In genomic region chr7:142553216-142553615, GRCh38 we compare ENCODE assay signal across 19 cellular contexts.
DNase-seq lines count a peak whose midpoint lies in the region; ATAC-seq, FAIRE-seq and TF ChIP-seq lines count a peak whose summit lies in the region.
"Had no signal": no experiment of that assay in that cellular context is flagged by ENCODE, and none has a peak within 500 bp of the region (broad histone marks: within the 10 kb centered on the region; RNA-seq: fewer than 3 reads in every experiment).

No MANE protein-coding gene starts in this region.

- H3K36me3 ChIP-seq in DND-41 (ENCODE audit: insufficient read depth, low read length) = no peaks in the 10 kb centered on the region
- no peaks in the 10 kb centered on the region for H3K36me3 ChIP-seq in IMR-90 (ENCODE audit: control insufficient read depth, insufficient read depth, low read length)
- no peaks in the 10 kb centered on the region for H3K36me3 ChIP-seq in bronchial epithelial cell (ENCODE audit: control insufficient read depth, insufficient read depth, low read length)
- H3K36me3 ChIP-seq in mesenchymal stem cell (ENCODE audit: control insufficient read depth in 1 of 2, insufficient read depth in 2 of 2, low read depth in 1 of 2, low read length in 2 of 2) = no peaks in the 10 kb centered on the region
- H3K36me3 ChIP-seq in brain microvascular endothelial cell (replicated peaks) = no peaks in the 10 kb centered on the region
- H3K36me3 ChIP-seq: SJSA1 had no signal

- H2AFZ ChIP-seq in DND-41 (ENCODE audit: low read depth, low read length) (no peak overlapping the region), IMR-90 (replicated peaks; ENCODE audit: low read length, poor library complexity) (peak overlapping the region; percentile 72), mesenchymal stem cell (ENCODE audit: low read depth, low read length) (no peak overlapping the region)

- peaks cover 7% of the 10 kb centered on the region for H3K9me1 ChIP-seq in IMR-90 (ENCODE audit: insufficient read depth, low read length)

- H2BK20ac ChIP-seq in IMR-90 (ENCODE audit: low read depth, low read length) = peak overlapping the region; percentile 95

- no peaks in the 10 kb centered on the region for H3K9me3 Mint-ChIP-seq in stimulated activated memory B cell treated with anti-CD40 and anti-IgM and Interleukin-4, amounts not matched to agents 10 μg/mL and 1 μg/mL and 100 μg/mL, for 72 hours
- H3K9me3 Mint-ChIP-seq: CD14-positive monocyte had no signal

- H3K27ac Mint-ChIP-seq in stimulated activated memory B cell treated with anti-CD40 and anti-IgM and Interleukin-4, amounts not matched to agents 10 μg/mL and 1 μg/mL and 100 μg/mL, for 72 hours = no peak overlapping the region

- peaks cover 5% of the 10 kb centered on the region for H3K4me1 Mint-ChIP-seq in stimulated activated memory B cell treated with anti-CD40 and anti-IgM and Interleukin-4, amounts not matched to agents 10 μg/mL and 1 μg/mL and 100 μg/mL, for 72 hours

- H3K4me1 ChIP-seq in DND-41 (ENCODE audit: insufficient read depth, low read length) (peaks cover 44% of the 10 kb centered on the region), IMR-90 (ENCODE audit: control insufficient read depth, insufficient read depth, low read length) (peaks cover 17% of the 10 kb centered on the region), mesenchymal stem cell (ENCODE audit: control insufficient read depth, insufficient read depth, low read depth, low read length) (peaks cover 2% of the 10 kb centered on the region)

- peak overlapping the region; percentile 36 to 86; a peak in 3 of 4 replicates for H4K8ac ChIP-seq in IMR-90 (ENCODE audit: low read depth in 2 of 2, low read length in 2 of 2)
- H4K8ac ChIP-seq in mesenchymal stem cell (ENCODE audit: low read length) = peak overlapping the region; percentile 50

- no peaks in the 10 kb centered on the region for H3K36me3 Mint-ChIP-seq in stimulated activated memory B cell treated with anti-CD40 and anti-IgM and Interleukin-4, amounts not matched to agents 10 μg/mL and 1 μg/mL and 100 μg/mL, for 72 hours
- H3K36me3 Mint-ChIP-seq: CD14-positive monocyte had no signal

- peak overlapping the region; percentile 35; the same call in 1 of the 2 replicates for H3K56ac ChIP-seq in IMR-90 (ENCODE audit: extremely low read depth, insufficient read depth, low read length)

- TF ChIP-seq CTCF in DND-41 (IDR thresholded peaks at IDR 0.05; ENCODE audit: borderline replicate concordance, extremely low read depth, low read length, poor library complexity, severe bottlenecking) = no peak
- TF ChIP-seq CTCF in IMR-90 (conservative IDR thresholded peaks at IDR 0.05; ENCODE audit: low read depth, low read length) = no peak
- TF ChIP-seq CTCF in bronchial epithelial cell (IDR thresholded peaks at IDR 0.05; ENCODE audit: insufficient read depth, low read length, severe bottlenecking) = no peak
- TF ChIP-seq CTCF in brain microvascular endothelial cell (IDR thresholded peaks at IDR 0.05; ENCODE audit: low read depth, low read length, missing control alignments) = no peak

- TF ChIP-seq POLR2A in IMR-90 (IDR thresholded peaks at IDR 0.05; ENCODE audit: low read depth, low read length) = no peak

- H3K4me3 Mint-ChIP-seq in stimulated activated memory B cell treated with anti-CD40 and anti-IgM and Interleukin-4, amounts not matched to agents 10 μg/mL and 1 μg/mL and 100 μg/mL, for 72 hours = no peak overlapping the region
- H3K4me3 Mint-ChIP-seq: CD14-positive monocyte had no signal

- H3K14ac ChIP-seq in IMR-90 (replicated peaks; ENCODE audit: low read depth, low read length) (peak overlapping the region; percentile 93), mesenchymal stem cell (ENCODE audit: low read length in 2 of 2) (no peak overlapping the region)

- H3K79me2 ChIP-seq in DND-41 (ENCODE audit: insufficient read depth, low read length) = no peaks in the 10 kb centered on the region

- no CpG with 5 or more reads among the region's 2 CpGs for WGBS in IMR-90 (ENCODE audit: extremely low coverage in 2 of 2, insufficient read length in 1 of 2), 2 experiments
- 80% methylated on average over 1 of the region's 2 CpGs for WGBS in mesenchymal stem cell

- H3K23ac ChIP-seq in IMR-90 (ENCODE audit: low read depth, low read length) (peak overlapping the region; percentile 85; the same call in 1 of the 2 replicates), mesenchymal stem cell (ENCODE audit: low read length in 2 of 2) (no peak overlapping the region)

- CTCF ChIA-PET in IMR-90 (lab: Yijun Ruan, JAX) = no interaction called here

- no peaks in the 10 kb centered on the region for H3K9me3 ChIP-seq in DND-41 (ENCODE audit: insufficient read depth, low read length, severe bottlenecking)
- no peaks in the 10 kb centered on the region for H3K9me3 ChIP-seq in IMR-90 (ENCODE audit: control insufficient read depth, insufficient read depth, low read length)
- no peaks in the 10 kb centered on the region for H3K9me3 ChIP-seq in mesenchymal stem cell (ENCODE audit: control insufficient read depth, low read length)

- peak overlapping the region; percentile 16; the same call in 1 of the 2 replicates for H3K27ac ChIP-seq in DND-41 (ENCODE audit: low read length)
- H3K27ac ChIP-seq in IMR-90 (ENCODE audit: insufficient read depth, low read length) = peak overlapping the region; percentile 52; the same call in 1 of the 2 replicates
- H3K27ac ChIP-seq in mesenchymal stem cell (ENCODE audit: low read length, poor library complexity, severe bottlenecking) = no peak overlapping the region
- no peak overlapping the region for H3K27ac ChIP-seq in brain microvascular endothelial cell
- H3K27ac ChIP-seq: HL-60, SJSA1 had no signal

- BruUV-seq in IMR-90 (replicated peaks; lab: Mats Ljungman, UMichigan) = no TSS peak

- TF ChIP-seq RAD21 in IMR-90 (IDR thresholded peaks at IDR 0.05; ENCODE audit: low read length) = no peak

- H4K91ac ChIP-seq in IMR-90 (ENCODE audit: insufficient read depth, low read depth, low read length) (peak overlapping the region; percentile 93), mesenchymal stem cell (ENCODE audit: low read length) (no peak overlapping the region)

- H3K9ac ChIP-seq in DND-41 (ENCODE audit: low read depth, low read length) (no peak overlapping the region), IMR-90 (ENCODE audit: low read depth, low read length) (no peak overlapping the region), mesenchymal stem cell (ENCODE audit: low read length) (no peak overlapping the region)

- H3K4ac ChIP-seq in IMR-90 (ENCODE audit: low read depth, low read length) (peak overlapping the region; percentile 90), mesenchymal stem cell (ENCODE audit: low read depth in 1 of 2, low read length in 2 of 2) (no peak overlapping the region)

- H3K79me1 ChIP-seq in IMR-90 (ENCODE audit: low read depth in 1 of 2, low read length in 2 of 2) (peaks cover 0 to 17% of the 10 kb centered on the region in 2 experiments; a peak in 3 of 4 replicates), mesenchymal stem cell (replicated peaks; ENCODE audit: low read length, poor library complexity, severe bottlenecking) (no peaks in the 10 kb centered on the region)

- no peak for DNase-seq in DND-41
- DNase-seq in IMR-90 = no peak
- peak; percentile 19 for DNase-seq in bronchial epithelial cell (ENCODE audit: low read depth)
- DNase-seq in mesenchymal stem cell = no peak
- DNase-seq in brain microvascular endothelial cell = no peak
- DNase-seq in ureter (ENCODE audit: low spot score) = no peak
- DNase-seq: COR-L47, DMS153, GOT3, NCI-H1048, NCI-H146, NCI-H2081 treated with DMSO at 0.1 percent for 48 hours, NCI-H524 had no signal

- H3K27me3 ChIP-seq in DND-41 (ENCODE audit: insufficient read depth, low read length, poor library complexity) (no peaks in the 10 kb centered on the region), IMR-90 (ENCODE audit: control insufficient read depth, insufficient read depth, low read length) (no peaks in the 10 kb centered on the region), bronchial epithelial cell (ENCODE audit: control insufficient read depth, insufficient read depth, low read length) (no peaks in the 10 kb centered on the region), mesenchymal stem cell (ENCODE audit: control insufficient read depth in 1 of 2, insufficient read depth in 1 of 2, low read length in 2 of 2) (no peaks in the 10 kb centered on the region), brain microvascular endothelial cell (replicated peaks) (no peaks in the 10 kb centered on the region)
- H3K27me3 ChIP-seq: SJSA1 had no signal

- H2AK9ac ChIP-seq in IMR-90 (replicated peaks; ENCODE audit: low read depth, low read length, poor library complexity) = peak overlapping the region; percentile 73

- H2BK15ac ChIP-seq in IMR-90 (ENCODE audit: low read depth, low read length) = peak overlapping the region; percentile 99
- no peak overlapping the region for H2BK15ac ChIP-seq in mesenchymal stem cell (ENCODE audit: low read depth, poor library complexity, severe bottlenecking)

- peak overlapping the region; percentile 37; the same call in 1 of the 2 replicates for H4K5ac ChIP-seq in IMR-90 (ENCODE audit: low read depth, low read length)

- peak overlapping the region; percentile 99 for H2AK5ac ChIP-seq in IMR-90 (ENCODE audit: low read depth, low read length)
- H2AK5ac ChIP-seq in mesenchymal stem cell (ENCODE audit: low read length, severe bottlenecking) = no peak overlapping the region

- H2BK5ac ChIP-seq in IMR-90 (ENCODE audit: low read depth, low read length, poor library complexity, severe bottlenecking) (peak overlapping the region; percentile 99), mesenchymal stem cell (ENCODE audit: low read depth, low read length, poor library complexity, severe bottlenecking) (no peak overlapping the region)

- H2BK120ac ChIP-seq in IMR-90 (ENCODE audit: low read depth, low read length) = peak overlapping the region; percentile 98
- H2BK120ac ChIP-seq in mesenchymal stem cell (ENCODE audit: low read depth, low read length) = peak overlapping the region; percentile 27

- H3K4me2 ChIP-seq in DND-41 (ENCODE audit: insufficient read depth, low read length) = no peak overlapping the region
- H3K4me2 ChIP-seq in IMR-90 (ENCODE audit: low read depth, low read length) = no peak overlapping the region
- H3K4me2 ChIP-seq in mesenchymal stem cell (ENCODE audit: low read length, poor library complexity, severe bottlenecking) = no peak overlapping the region

- POLR2A ChIA-PET in IMR-90 (lab: Charles Lee; ENCODE audit: unreplicated experiment) = no interaction called here

- intact Hi-C loops in IMR-90 (cut with micrococcal nuclease) = no loop called here

- H3K27me3 Mint-ChIP-seq in stimulated activated memory B cell treated with anti-CD40 and anti-IgM and Interleukin-4, amounts not matched to agents 10 μg/mL and 1 μg/mL and 100 μg/mL, for 72 hours = peaks cover 26% of the 10 kb centered on the region

- H3K4me3 ChIP-seq in DND-41 (ENCODE audit: low read depth in 1 of 2, low read length in 2 of 2) (no peak overlapping the region), IMR-90 (ENCODE audit: insufficient read depth, low read depth, low read length) (no peak overlapping the region), bronchial epithelial cell (ENCODE audit: low read depth, low read length) (no peak overlapping the region), mesenchymal stem cell (ENCODE audit: insufficient read depth in 1 of 2, low read depth in 1 of 2, low read length in 2 of 2) (no peak overlapping the region), brain microvascular endothelial cell (ENCODE audit: low read depth, low read length) (no peak overlapping the region)
- H3K4me3 ChIP-seq: K562, SJSA1 had no signal

- peak overlapping the region; percentile 73; the same call in 1 of the 2 replicates for H3K18ac ChIP-seq in IMR-90 (ENCODE audit: low read depth, low read length)
- no peak overlapping the region for H3K18ac ChIP-seq in mesenchymal stem cell (ENCODE audit: low read depth in 1 of 2, low read length in 2 of 2)

- ATAC-seq in DND-41 (ENCODE audit: insufficient read depth, low read depth) (no peak), IMR-90 (ENCODE audit: low read depth) (no peak), HG03521 (IDR thresholded peaks at IDR 0.05; ENCODE audit: unreplicated experiment) (no peak)
- ATAC-seq in stimulated activated memory B cell treated with anti-CD40 and anti-IgM and Interleukin-4, amounts not matched to agents 10 μg/mL and 1 μg/mL and 100 μg/mL, for 72 hours = no peak
- ATAC-seq: K562 had no signal

- dilution Hi-C loops in IMR-90 (cut with HindIII; ENCODE audit: low sequenced_read_pairs, unreplicated experiment) = no loop called here

- peak overlapping the region; percentile 6 to 50 for H2BK12ac ChIP-seq in mesenchymal stem cell (ENCODE audit: low read length in 2 of 2)

- in situ Hi-C loops in IMR-90 (cut with MboI; ENCODE audit: low sequenced_read_pairs) = loop anchor here (25.0 kb wide), 1 partner anchor 1334 kb away; no protein-coding TSS in a partner anchor
- in situ Hi-C loops in brain microvascular endothelial cell (cut with HindIII; ENCODE audit: low pct_ligation_motif_present, low sequenced_read_pairs) = no loop called here

- H4K20me1 ChIP-seq in DND-41 (ENCODE audit: insufficient read depth, low read length) = no peaks in the 10 kb centered on the region
- H4K20me1 ChIP-seq in IMR-90 (ENCODE audit: insufficient read depth, low read length) = no peaks in the 10 kb centered on the region

- no peak for FAIRE-seq in bronchial epithelial cell (lab: Jason Lieb, UNC)
- FAIRE-seq: K562 had no signal

Comparison
In these comparisons a context has a peak if more than half of its experiments do, and no peak if none do; other contexts are left out.
1. H3K27ac ChIP-seq: peak in DND-41 (single experiment) and IMR-90 (single experiment); none in mesenchymal stem cell (single experiment) and brain microvascular endothelial cell (single experiment).